ENCODE assay signal across 9 cellular contexts in the genomic region with DNA sequence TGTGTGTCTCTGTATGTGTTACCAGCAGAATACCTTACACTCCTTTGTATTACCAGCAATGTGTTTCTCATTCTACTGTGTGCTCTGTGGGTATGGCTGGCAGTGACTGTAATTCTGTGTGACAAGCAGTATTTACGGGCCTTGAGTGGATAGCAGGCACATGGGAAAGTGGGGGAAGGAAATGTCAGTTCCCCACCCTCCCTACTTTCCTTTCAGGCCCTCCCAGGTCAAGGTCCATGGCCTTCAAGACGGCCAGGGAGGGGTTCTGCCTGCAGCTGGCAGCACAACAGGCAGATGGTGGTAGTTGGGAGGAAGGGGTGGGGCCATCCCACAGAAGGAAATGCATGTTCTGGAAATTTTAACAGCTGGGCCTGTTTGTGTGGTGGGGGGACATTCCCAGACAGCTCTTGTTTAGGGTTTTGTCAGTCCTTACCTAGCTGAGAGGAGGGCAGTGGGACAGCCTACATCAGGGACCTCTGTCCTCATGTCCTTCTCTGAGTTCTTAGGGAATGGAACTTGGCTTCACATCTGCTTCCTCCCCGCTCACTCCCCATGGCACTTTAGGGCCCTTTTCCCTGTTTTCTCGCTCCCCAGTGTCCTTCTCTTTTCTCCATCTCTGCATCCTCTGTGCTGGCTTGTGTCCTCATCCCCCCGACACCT. TPM values are rescaled to one million over a fixed set of nuclear protein-coding genes. Genes with fewer than 3 reads are reported as not detected.
DNase-seq lines count a peak whose midpoint lies in the region; ATAC-seq, FAIRE-seq and TF ChIP-seq lines count a peak whose summit lies in the region.
"Had no signal": no experiment of that assay in that cellular context is flagged by ENCODE, and none has a peak within 500 bp of the region (broad histone marks: within the 10 kb centered on the region; RNA-seq: fewer than 3 reads in every experiment).

No MANE protein-coding gene starts in this region.

- H3K4me1 ChIP-seq in astrocyte (ENCODE audit: insufficient read depth, low read length): peaks cover 35% of the 10 kb centered on the region
- peaks cover 78% of the 10 kb centered on the region for H3K4me1 ChIP-seq in lower lobe of right lung
- H3K4me1 ChIP-seq in uterus: peaks cover 0 to 18% of the 10 kb centered on the region in 2 donors

- no peaks in the 10 kb centered on the region for H3K79me2 ChIP-seq in astrocyte (ENCODE audit: insufficient read depth, low read length)

- H3K27me3 Mint-ChIP-seq in activated naive CD4-positive, alpha-beta T cell treated with anti-CD3 and anti-CD28 coated beads, Interleukin-2, amount 10 ng/mL, durations not matched to agents 7 days and 5 days: peaks cover 8% of the 10 kb centered on the region
- H3K27me3 Mint-ChIP-seq in astrocyte (ENCODE audit: low read depth, unreplicated experiment): no peaks in the 10 kb centered on the region

- H3K4me3 Mint-ChIP-seq in activated naive CD4-positive, alpha-beta T cell treated with anti-CD3 and anti-CD28 coated beads, Interleukin-2, amount 10 ng/mL, durations not matched to agents 7 days and 5 days: no peak overlapping the region
- H3K4me3 Mint-ChIP-seq in astrocyte (ENCODE audit: unreplicated experiment): no peak overlapping the region

- peaks cover 48% of the 10 kb centered on the region for H3K36me3 Mint-ChIP-seq in activated naive CD4-positive, alpha-beta T cell treated with anti-CD3 and anti-CD28 coated beads, Interleukin-2, amount 10 ng/mL, durations not matched to agents 7 days and 5 days
- peaks cover 10% of the 10 kb centered on the region for H3K36me3 Mint-ChIP-seq in astrocyte (ENCODE audit: low read depth, unreplicated experiment)

- no peak overlapping the region for H2AFZ ChIP-seq in astrocyte (ENCODE audit: low read depth, low read length)

- no peaks in the 10 kb centered on the region for H4K20me1 ChIP-seq in astrocyte (ENCODE audit: insufficient read depth, low read length)

- H3K4me3 ChIP-seq in astrocyte (ENCODE audit: insufficient read depth, low read depth, low read length): no peak overlapping the region
- no peak overlapping the region for H3K4me3 ChIP-seq in lower lobe of right lung
- H3K4me3 ChIP-seq in uterus: no peak overlapping the region

- H3K36me3 ChIP-seq in astrocyte (ENCODE audit: insufficient read depth, low read length) (no peaks in the 10 kb centered on the region), lower lobe of right lung (no peaks in the 10 kb centered on the region), uterus (no peaks in the 10 kb centered on the region)

- ATAC-seq in lower lobe of right lung (no peak), HG03025 (IDR thresholded peaks at IDR 0.05; ENCODE audit: low FRiP score, unreplicated experiment) (no peak)

- TF ChIP-seq POLR2A in uterus (IDR thresholded peaks at IDR 0.05): no peak

- no peaks in the 10 kb centered on the region for H3K27me3 ChIP-seq in astrocyte (ENCODE audit: insufficient read depth, low read length)
- H3K27me3 ChIP-seq in lower lobe of right lung (ENCODE audit: low read depth): no peaks in the 10 kb centered on the region
- no peaks in the 10 kb centered on the region for H3K27me3 ChIP-seq in uterus

- intact Hi-C loops in lower lobe of right lung (cut with DNase I): no loop called here
- intact Hi-C loops in uterus (cut with DNase I; ENCODE audit: low total_unique reads): no loop called here

- H3K9me3 ChIP-seq in astrocyte (ENCODE audit: insufficient read depth, low read depth, low read length): no peaks in the 10 kb centered on the region
- no peaks in the 10 kb centered on the region for H3K9me3 ChIP-seq in lower lobe of right lung
- H3K9me3 ChIP-seq in uterus: no peaks in the 10 kb centered on the region

- no peak for FAIRE-seq in astrocyte (lab: Jason Lieb, UNC)

- no peak for DNase-seq in activated naive CD4-positive, alpha-beta T cell treated with anti-CD3 and anti-CD28 coated beads, Interleukin-2, amount 10 ng/mL, durations not matched to agents 7 days and 5 days
- no peak for DNase-seq in activated naive CD4-positive, alpha-beta T cell treated with Interleukin-2 at 50 U/mL for 16 hours
- no peak for DNase-seq in astrocyte (ENCODE audit: low read depth)
- DNase-seq in lower lobe of right lung: no peak
- DNase-seq in uterus: peak in 1 of 2 donors; percentile 53
- DNase-seq in hippocampal formation (lab: John Stamatoyannopoulos, UW): no peak
- DNase-seq in NCI-H1105 treated with DMSO at 0.1 percent for 48 hours (lab: John Stamatoyannopoulos, UW): no peak
- DNase-seq: NCI-H2081 treated with DMSO at 0.1 percent for 48 hours had no signal

- H3K4me2 ChIP-seq in astrocyte (ENCODE audit: low read length): no peak overlapping the region

- H3K27ac Mint-ChIP-seq in activated naive CD4-positive, alpha-beta T cell treated with anti-CD3 and anti-CD28 coated beads, Interleukin-2, amount 10 ng/mL, durations not matched to agents 7 days and 5 days: peak overlapping the region; percentile 67
- H3K27ac Mint-ChIP-seq in astrocyte (ENCODE audit: unreplicated experiment): peak overlapping the region; percentile 72

- H3K9ac ChIP-seq in astrocyte (ENCODE audit: low read length): no peak overlapping the region

- H3K9me3 Mint-ChIP-seq in activated naive CD4-positive, alpha-beta T cell treated with anti-CD3 and anti-CD28 coated beads, Interleukin-2, amount 10 ng/mL, durations not matched to agents 7 days and 5 days: no peaks in the 10 kb centered on the region
- no peaks in the 10 kb centered on the region for H3K9me3 Mint-ChIP-seq in astrocyte (ENCODE audit: unreplicated experiment)

- no peak overlapping the region for H3K27ac ChIP-seq in astrocyte (ENCODE audit: low read depth, low read length)
- H3K27ac ChIP-seq in lower lobe of right lung: peak overlapping the region; percentile 81
- H3K27ac ChIP-seq in uterus: peak overlapping the region; percentile 42 to 54

- peaks cover 80% of the 10 kb centered on the region for H3K4me1 Mint-ChIP-seq in activated naive CD4-positive, alpha-beta T cell treated with anti-CD3 and anti-CD28 coated beads, Interleukin-2, amount 10 ng/mL, durations not matched to agents 7 days and 5 days
- H3K4me1 Mint-ChIP-seq in astrocyte (ENCODE audit: low read depth, unreplicated experiment): peaks cover 39% of the 10 kb centered on the region

- CTCF ChIA-PET in activated naive CD4-positive, alpha-beta T cell treated with anti-CD3 and anti-CD28 coated beads, Interleukin-2, amount 10 ng/mL, durations not matched to agents 7 days and 5 days (lab: Charles Lee): interaction anchor here (1.4 to 1.5 kb wide), 2 partner anchors 44 to 69 kb away, joined by 5 read pairs; no protein-coding TSS in a partner anchor

- TF ChIP-seq CTCF in astrocyte (IDR thresholded peaks at IDR 0.05; ENCODE audit: insufficient read depth, low read depth, low read length): no peak
- no peak for TF ChIP-seq CTCF in lower lobe of right lung (IDR thresholded peaks at IDR 0.05)
- no peak for TF ChIP-seq CTCF in uterus (IDR thresholded peaks at IDR 0.05)

RNA-seq across cellular contexts. Expression of gene TNIP1, which starts 14.6 kb away (rescaled TPM):
- 98.5 and 119 TPM in 2 replicates for total RNA-seq in astrocyte
- total RNA-seq in lower lobe of right lung: 99.6 TPM
- 10 to 100 TPM; 35.6 to 70.8 (median 50.7) TPM for total RNA-seq in uterus
